In the genomic region with DNA sequence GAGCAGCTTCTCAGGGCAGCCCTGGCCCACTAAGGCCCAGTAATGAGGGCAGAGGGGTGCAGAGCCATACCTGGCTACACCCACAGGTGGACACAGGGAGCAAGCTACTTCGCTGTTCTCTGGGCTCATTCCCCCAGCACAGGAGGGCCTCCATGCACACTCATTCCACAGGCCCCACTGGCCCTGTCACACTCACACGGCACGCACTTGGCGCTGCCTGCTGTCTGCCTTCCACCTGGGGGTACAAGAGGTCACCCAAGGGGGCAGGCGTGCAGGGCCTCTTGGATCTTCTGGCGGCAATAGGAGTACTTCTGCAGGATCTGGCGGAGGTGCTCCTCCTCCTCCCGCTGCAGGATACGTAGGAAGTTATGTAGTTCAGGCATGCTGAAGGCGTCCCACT, we compare ENCODE assay signal across 1 cellular context.
TF ChIP-seq lines count a peak whose summit lies in the region.

No MANE protein-coding gene starts in this region.

TF ChIP-seq in K562, 482 proteins besides CTCF, POLR2A, EP300 and RAD21:
- no peak for TF ChIP-seq NFE2L1 (tag; IDR thresholded peaks at IDR 0.05; ENCODE audit: borderline replicate concordance, low read depth)
- peak; percentile 50 for TF ChIP-seq POLR2G (IDR thresholded peaks at IDR 0.05; ENCODE audit: low read depth, low read length)
- TF ChIP-seq RBFOX2 (IDR thresholded peaks at IDR 0.05; ENCODE audit: low read depth, low read length), result peak; percentile 41; the same call in 1 of the 2 replicates
